Comparison of ENCODE assay signal across 14 cellular contexts in genomic region chr3:197104738-197105137, GRCh38.
DNase-seq lines count a peak whose midpoint lies in the region; ATAC-seq and TF ChIP-seq lines count a peak whose summit lies in the region.
"Had no signal": no experiment of that assay in that cellular context is flagged by ENCODE, and none has a peak within 500 bp of the region (broad histone marks: within the 10 kb centered on the region; RNA-seq: fewer than 3 reads in every experiment).

No MANE protein-coding gene starts in this region.

- no peak overlapping the region for H2BK20ac ChIP-seq in IMR-90 (ENCODE audit: low read depth, low read length)

- no peak overlapping the region for H4K5ac ChIP-seq in IMR-90 (ENCODE audit: low read depth, low read length)

- no peak overlapping the region for H3K4me3 ChIP-seq in IMR-90 (ENCODE audit: insufficient read depth, low read depth, low read length)
- H3K4me3 ChIP-seq in adipocyte (ENCODE audit: low read length), result no peak overlapping the region
- no peak overlapping the region for H3K4me3 ChIP-seq in fibroblast of villous mesenchyme (ENCODE audit: low read depth, low read length)
- no peak overlapping the region for H3K4me3 ChIP-seq in sigmoid colon
- H3K4me3 ChIP-seq: GM23248 had no signal

- H3K27me3 ChIP-seq in IMR-90 (ENCODE audit: control insufficient read depth, insufficient read depth, low read length), result no peaks in the 10 kb centered on the region
- H3K27me3 ChIP-seq in adipocyte (replicated peaks; ENCODE audit: control insufficient read depth, insufficient read depth, low read length), result no peaks in the 10 kb centered on the region
- H3K27me3 ChIP-seq in sigmoid colon, result no peaks in the 10 kb centered on the region

- no peaks in the 10 kb centered on the region for H3K9me3 ChIP-seq in IMR-90 (ENCODE audit: control insufficient read depth, insufficient read depth, low read length)
- H3K9me3 ChIP-seq in adipocyte (ENCODE audit: control insufficient read depth, low read length), result no peaks in the 10 kb centered on the region
- no peaks in the 10 kb centered on the region for H3K9me3 ChIP-seq in sigmoid colon

- H3K27ac ChIP-seq in IMR-90 (ENCODE audit: insufficient read depth, low read length) (no peak overlapping the region), sigmoid colon (no peak overlapping the region)
- H3K27ac ChIP-seq: GM23248 had no signal

- no peak overlapping the region for H2BK120ac ChIP-seq in IMR-90 (ENCODE audit: low read depth, low read length)

- no peak for ATAC-seq in IMR-90 (ENCODE audit: low read depth)
- ATAC-seq in GM19324 (IDR thresholded peaks at IDR 0.05; ENCODE audit: low FRiP score, unreplicated experiment), result no peak

- no CpG with 5 or more reads among the region's 1 CpG for WGBS in IMR-90 (ENCODE audit: extremely low coverage in 2 of 2, insufficient read length in 1 of 2), 2 experiments
- WGBS in sigmoid colon, 2 donors, result 53 to 74% methylated on average over 1 of the region's 1 CpG

- no peak overlapping the region for H2BK5ac ChIP-seq in IMR-90 (ENCODE audit: low read depth, low read length, poor library complexity, severe bottlenecking)

- no peak overlapping the region for H2AK5ac ChIP-seq in IMR-90 (ENCODE audit: low read depth, low read length)

- CTCF ChIA-PET in IMR-90 (lab: Yijun Ruan, JAX), result interaction anchor here (1.4 kb wide), 1 partner anchor 28 kb away, joined by 5 read pairs; no protein-coding TSS in a partner anchor

- DNase-seq in IMR-90, result peak; percentile 9
- DNase-seq in adipocyte (ENCODE audit: low read depth), result peak; percentile 39
- peak; percentile 44 for DNase-seq in fibroblast of villous mesenchyme (ENCODE audit: low read depth)
- DNase-seq in myocyte (ENCODE audit: low read depth), result peak; percentile 17
- no peak for DNase-seq in sigmoid colon
- no peak for DNase-seq in activated effector memory CD4-positive, alpha-beta T cell treated with Interleukin-2 at 50 U/mL for 16 hours
- DNase-seq in COLO829 (ENCODE audit: low spot score), result no peak
- DNase-seq: C1 segment of cervical spinal cord; CD4-positive, alpha-beta T cell; DND-41; GDM1; GM23248; H7 had no signal

- dilution Hi-C loops in IMR-90 (cut with HindIII; ENCODE audit: low sequenced_read_pairs, unreplicated experiment), result no loop called here

- H2AFZ ChIP-seq in IMR-90 (replicated peaks; ENCODE audit: low read length, poor library complexity), result no peak overlapping the region
- H2AFZ ChIP-seq: GM23248 had no signal

- no peak for TF ChIP-seq RAD21 in IMR-90 (IDR thresholded peaks at IDR 0.05; ENCODE audit: low read length)

- intact Hi-C loops in IMR-90 (cut with micrococcal nuclease) (no loop called here), sigmoid colon (cut with DNase I) (no loop called here)

- no peak overlapping the region for H2AK9ac ChIP-seq in IMR-90 (replicated peaks; ENCODE audit: low read depth, low read length, poor library complexity)

- no peak overlapping the region for H4K91ac ChIP-seq in IMR-90 (ENCODE audit: insufficient read depth, low read depth, low read length)

- no peak overlapping the region for H3K14ac ChIP-seq in IMR-90 (replicated peaks; ENCODE audit: low read depth, low read length)

- no peak overlapping the region for H3K4me2 ChIP-seq in IMR-90 (ENCODE audit: low read depth, low read length)

- TF ChIP-seq CTCF in IMR-90 (conservative IDR thresholded peaks at IDR 0.05; ENCODE audit: low read depth, low read length), result no peak
- no peak for TF ChIP-seq CTCF in fibroblast of villous mesenchyme (IDR thresholded peaks at IDR 0.05; ENCODE audit: insufficient read depth, low read depth, low read length)
- TF ChIP-seq CTCF in sigmoid colon (IDR thresholded peaks at IDR 0.05), result no peak

- peaks cover 0 to 5% of the 10 kb centered on the region in 2 experiments; a peak in 1 of 4 replicates for H3K79me1 ChIP-seq in IMR-90 (ENCODE audit: low read depth in 1 of 2, low read length in 2 of 2)

- no peak overlapping the region for H4K8ac ChIP-seq in IMR-90 (ENCODE audit: low read depth in 2 of 2, low read length in 2 of 2)

- H3K36me3 ChIP-seq in IMR-90 (ENCODE audit: control insufficient read depth, insufficient read depth, low read length) (peaks cover 4% of the 10 kb centered on the region), adipocyte (ENCODE audit: control insufficient read depth, insufficient read depth, low read length, severe bottlenecking) (peaks cover 36% of the 10 kb centered on the region), sigmoid colon (peaks cover 0 to 29% (median 0%) of the 10 kb centered on the region in 4 donors)

- H3K9me1 ChIP-seq in IMR-90 (ENCODE audit: insufficient read depth, low read length), result no peaks in the 10 kb centered on the region; the same call in 1 of the 2 replicates

- H3K9ac ChIP-seq in IMR-90 (ENCODE audit: low read depth, low read length) (no peak overlapping the region), adipocyte (ENCODE audit: low read length) (no peak overlapping the region)
- H3K9ac ChIP-seq: GM23248 had no signal

- in situ Hi-C loops in IMR-90 (cut with MboI; ENCODE audit: low sequenced_read_pairs), result no loop called here

- no peaks in the 10 kb centered on the region for H4K20me1 ChIP-seq in IMR-90 (ENCODE audit: insufficient read depth, low read length)

- H3K4me1 ChIP-seq in IMR-90 (ENCODE audit: control insufficient read depth, insufficient read depth, low read length) (peaks cover 2% of the 10 kb centered on the region; the same call in 1 of the 2 replicates), adipocyte (ENCODE audit: control insufficient read depth, insufficient read depth, low read length) (no peaks in the 10 kb centered on the region), sigmoid colon (no peaks in the 10 kb centered on the region)

- H3K18ac ChIP-seq in IMR-90 (ENCODE audit: low read depth, low read length), result no peak overlapping the region

- no peak overlapping the region for H3K56ac ChIP-seq in IMR-90 (ENCODE audit: extremely low read depth, insufficient read depth, low read length)

- H3K4ac ChIP-seq in IMR-90 (ENCODE audit: low read depth, low read length), result no peak overlapping the region

- no peak for TF ChIP-seq POLR2A in IMR-90 (IDR thresholded peaks at IDR 0.05; ENCODE audit: low read depth, low read length)
- TF ChIP-seq POLR2A in sigmoid colon (IDR thresholded peaks at IDR 0.05), result no peak

- H3K23ac ChIP-seq in IMR-90 (ENCODE audit: low read depth, low read length), result no peak overlapping the region

- no peak overlapping the region for H2BK15ac ChIP-seq in IMR-90 (ENCODE audit: low read depth, low read length)

- BruUV-seq in IMR-90 (replicated peaks; lab: Mats Ljungman, UMichigan), result no TSS peak

- POLR2A ChIA-PET in IMR-90 (lab: Charles Lee; ENCODE audit: unreplicated experiment), result no interaction called here

- TF ChIP-seq EP300 in sigmoid colon (IDR thresholded peaks at IDR 0.05), result no peak

TF ChIP-seq in IMR-90, 13 proteins besides CTCF, POLR2A, EP300 and RAD21:
- TF ChIP-seq CEBPB (IDR thresholded peaks at IDR 0.05; ENCODE audit: low read depth, low read length) (peak; percentile 88), USF2 (IDR thresholded peaks at IDR 0.05; ENCODE audit: low read depth, low read length) (no peak)

Comparison
In these comparisons a context has a peak if more than half of its experiments do, and no peak if none do; other contexts are left out.
1. DNase-seq: peak in IMR-90 (single experiment), adipocyte (single experiment), fibroblast of villous mesenchyme (single experiment) and myocyte (single experiment); none in sigmoid colon (single experiment), activated effector memory CD4-positive, alpha-beta T cell treated with Interleukin-2 at 50 U/mL for 16 hours (single experiment) and COLO829 (single experiment).